ENCODE assay signal across 9 cellular contexts in genomic region chr17:81550830-81551457, GRCh38. TPM values are rescaled to one million over a fixed set of nuclear protein-coding genes. Genes with fewer than 3 reads are reported as not detected.
DNase-seq lines count a peak whose midpoint lies in the region; ATAC-seq and TF ChIP-seq lines count a peak whose summit lies in the region.
"Had no signal": no experiment of that assay in that cellular context is flagged by ENCODE, and none has a peak within 500 bp of the region (broad histone marks: within the 10 kb centered on the region; RNA-seq: fewer than 3 reads in every experiment).

No MANE protein-coding gene starts in this region.

- DNase-seq in WERI-Rb-1 = no peak
- DNase-seq in glutamatergic neuron = no peak
- DNase-seq in psoas muscle = peak in 1 of 2 donors; percentile 51
- no peak for DNase-seq in NCI-H524 treated with DMSO at 0.1 percent for 48 hours (lab: John Stamatoyannopoulos, UW)
- no peak for DNase-seq in DMS114 treated with DMSO at 0.1 percent for 48 hours (lab: John Stamatoyannopoulos, UW; ENCODE audit: unreplicated experiment)
- no peak for DNase-seq in adrenal gland
- DNase-seq: NCI-H510A had no signal

- peaks cover 29% of the 10 kb centered on the region for H3K4me1 ChIP-seq in psoas muscle
- peaks cover 20 to 28% of the 10 kb centered on the region in 2 donors for H3K4me1 ChIP-seq in adrenal gland (replicated peaks in 1 of 2)

- ATAC-seq in psoas muscle = no peak
- ATAC-seq in HG03521 (IDR thresholded peaks at IDR 0.05; ENCODE audit: unreplicated experiment) = no peak

- H3K27ac ChIP-seq in WERI-Rb-1 = peak overlapping the region; percentile 90
- peak overlapping the region; percentile 30 for H3K27ac ChIP-seq in psoas muscle
- H3K27ac ChIP-seq in adrenal gland = no peak overlapping the region

- WGBS in psoas muscle, 3 donors = 66 to 75% (median 69%) methylated on average over 27 of the region's 27 CpGs
- WGBS in adrenal gland, 4 donors = 80 to 82% (median 82%) methylated on average over 20 to 27 of the region's 27 CpGs

- peaks cover 10% of the 10 kb centered on the region for H3K4me1 Mint-ChIP-seq in glutamatergic neuron (ENCODE audit: low read depth, unreplicated experiment)

- intact Hi-C loops in psoas muscle (cut with DNase I) (loop anchor here in 1 of 2 donors (5.0 kb wide), 1 partner anchor 34 kb away; no protein-coding TSS in a partner anchor), adrenal gland (cut with DNase I) (no loop called here)

- H3K9me3 ChIP-seq in WERI-Rb-1 (ENCODE audit: severe bottlenecking) = no peaks in the 10 kb centered on the region
- H3K9me3 ChIP-seq in psoas muscle = no peaks in the 10 kb centered on the region
- H3K9me3 ChIP-seq in adrenal gland (replicated peaks in 1 of 3) = no peaks in the 10 kb centered on the region

- peaks cover 13% of the 10 kb centered on the region for H3K27me3 Mint-ChIP-seq in glutamatergic neuron (ENCODE audit: unreplicated experiment)

- peak overlapping the region; percentile 76 for H3K27ac Mint-ChIP-seq in glutamatergic neuron (ENCODE audit: unreplicated experiment)

- TF ChIP-seq POLR2A in adrenal gland (IDR thresholded peaks at IDR 0.05) = no peak

- H3K4me3 Mint-ChIP-seq in glutamatergic neuron (ENCODE audit: unreplicated experiment) = peak overlapping the region; percentile 92

- H3K27me3 ChIP-seq in WERI-Rb-1 (ENCODE audit: insufficient read depth, low read depth, severe bottlenecking) (no peaks in the 10 kb centered on the region), psoas muscle (ENCODE audit: insufficient read depth in 3 of 3, low read length in 2 of 3) (no peaks in the 10 kb centered on the region), adrenal gland (no peaks in the 10 kb centered on the region)

- peaks cover 14% of the 10 kb centered on the region for H3K9me3 Mint-ChIP-seq in glutamatergic neuron (ENCODE audit: unreplicated experiment)

- TF ChIP-seq CTCF in GM12875 (IDR thresholded peaks at IDR 0.05; ENCODE audit: borderline replicate concordance, insufficient read depth, low read depth, low read length) = no peak
- TF ChIP-seq CTCF in WERI-Rb-1 (IDR thresholded peaks at IDR 0.05; ENCODE audit: low read depth, low read length) = no peak
- no peak for TF ChIP-seq CTCF in glutamatergic neuron (IDR thresholded peaks at IDR 0.05; ENCODE audit: partially characterized antibody, unreplicated experiment)
- no peak for TF ChIP-seq CTCF in psoas muscle (IDR thresholded peaks at IDR 0.05)
- no peak for TF ChIP-seq CTCF in adrenal gland (IDR thresholded peaks at IDR 0.05)

- H3K4me3 ChIP-seq in GM12875 (ENCODE audit: low read depth, low read length) (peak overlapping the region; percentile 91), WERI-Rb-1 (ENCODE audit: low read depth, low read length) (peak overlapping the region; percentile 72), psoas muscle (peak overlapping the region; percentile 96), adrenal gland (peak overlapping the region in 1 of 4 donors; percentile 97)

- H3K36me3 Mint-ChIP-seq in glutamatergic neuron (ENCODE audit: unreplicated experiment) = no peaks in the 10 kb centered on the region

- H3K36me3 ChIP-seq in WERI-Rb-1 (peaks cover 54% of the 10 kb centered on the region), psoas muscle (ENCODE audit: insufficient read depth in 1 of 2, low read depth in 1 of 2) (peaks cover 0 to 46% of the 10 kb centered on the region in 2 donors), adrenal gland (replicated peaks in 1 of 2) (peaks cover 0 to 24% of the 10 kb centered on the region in 2 donors)

RNA-seq across cellular contexts. Expression of gene FAAP100, which starts 1.2 kb away (rescaled TPM):
- total RNA-seq in glutamatergic neuron (ENCODE audit: unreplicated experiment) = 56.5 TPM
- 10 to 100 TPM; 11.8 to 13.1 (median 12.7) TPM for total RNA-seq in psoas muscle
- 10 to 100 TPM; 11.6 to 16.3 (median 12.6) TPM for polyA plus RNA-seq in psoas muscle
- 10 to 100 TPM; 21.1 to 35.1 (median 31.7) TPM for total RNA-seq in adrenal gland
- polyA plus RNA-seq in adrenal gland = 10 to 100 TPM in 2 of 3 donors, 1 to 10 TPM in 1; 2.5 to 89.0 (median 41.0) TPM

RNA-seq across cellular contexts. Expression of gene FSCN2, which starts 22.8 kb away (rescaled TPM):
- total RNA-seq in glutamatergic neuron (ENCODE audit: unreplicated experiment) (6.1 TPM), psoas muscle (under 1 TPM in 3 of 4 donors, not detected in 1; 0.13 to 0.71 (median 0.38) TPM), adrenal gland (1 to 10 TPM in 4 of 8 donors, under 1 TPM in 4; 0.39 to 1.9 (median 0.88) TPM)
- polyA plus RNA-seq in psoas muscle (under 1 TPM; 0.08 to 0.09 (median 0.08) TPM), adrenal gland (1 to 10 TPM in 1 of 3 donors, under 1 TPM in 1, not detected in 1; 0.51 to 1.7 TPM)

RNA-seq across cellular contexts. Expression of gene ACTG1, which starts 38.3 kb away (rescaled TPM):
- 5,342 TPM for total RNA-seq in glutamatergic neuron (ENCODE audit: unreplicated experiment)
- 100 to 1,000 TPM; 341 to 567 (median 431) TPM for total RNA-seq in psoas muscle
- 100 to 1,000 TPM; 150 to 620 (median 219) TPM for polyA plus RNA-seq in psoas muscle
- total RNA-seq in adrenal gland = 1,000 to 10,000 TPM; 1,781 to 6,446 (median 2,486) TPM
- 1,000 to 10,000 TPM in 2 of 3 donors, 100 to 1,000 TPM in 1; 828 to 1,140 (median 1,059) TPM for polyA plus RNA-seq in adrenal gland

Comparison
In these comparisons a context has a peak if more than half of its experiments do, and no peak if none do; other contexts are left out.
1. H3K27ac ChIP-seq: peak in WERI-Rb-1 (single experiment) and psoas muscle (single experiment); none in adrenal gland (0 of 5).